ENCODE assay signal across 8 cellular contexts in the genomic region with DNA sequence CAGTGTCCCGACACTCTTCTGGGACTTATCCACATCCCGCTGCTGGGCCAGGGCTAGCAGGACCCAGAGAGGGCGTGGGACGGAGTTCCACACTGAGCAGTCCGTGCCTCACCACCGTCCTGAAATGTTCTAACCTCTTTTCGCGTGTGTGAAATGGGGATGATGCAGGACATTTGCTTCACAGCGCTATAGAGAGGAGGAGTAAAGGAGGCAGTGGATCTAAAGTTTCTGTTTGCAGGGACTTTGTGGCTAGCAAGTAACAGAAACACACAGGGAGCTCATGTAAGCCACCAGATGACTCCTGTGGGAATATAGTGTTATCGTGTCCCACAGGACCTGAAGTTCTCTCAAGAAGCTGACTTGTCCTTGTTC. TPM values are rescaled to one million over a fixed set of nuclear protein-coding genes. Genes with fewer than 3 reads are reported as not detected.
DNase-seq lines count a peak whose midpoint lies in the region; ATAC-seq, FAIRE-seq and TF ChIP-seq lines count a peak whose summit lies in the region.

No MANE protein-coding gene starts in this region.

- peak overlapping the region; percentile 83 for H3K27ac Mint-ChIP-seq in CD4-positive, alpha-beta T cell

- ATAC-seq in CD4-positive, alpha-beta T cell (ENCODE audit: poor library complexity) = peak; percentile 12
- ATAC-seq in GM12878 (peak; percentile 56), HG02623 (IDR thresholded peaks at IDR 0.05; ENCODE audit: unreplicated experiment) (no peak), HG03378 (IDR thresholded peaks at IDR 0.05; ENCODE audit: unreplicated experiment) (no peak), GM21526 (IDR thresholded peaks at IDR 0.05; ENCODE audit: low FRiP score, unreplicated experiment) (no peak)

- SMC1A ChIA-PET in GM12878 (lab: Charles Lee; ENCODE audit: uncharacterized antibody, unreplicated experiment) = interaction anchor here (1.1 to 2.2 kb wide), 2 partner anchors 10 to 13 kb away, joined by 3 to 10 read pairs; no protein-coding TSS in a partner anchor

- H3K4me3 Mint-ChIP-seq in CD4-positive, alpha-beta T cell = peak overlapping the region; percentile 96

- no peaks in the 10 kb centered on the region for H4K20me1 ChIP-seq in GM12878 (ENCODE audit: control insufficient read depth, insufficient read depth)

- H3K27me3 ChIP-seq in CD4-positive, alpha-beta T cell (ENCODE audit: control insufficient read depth, insufficient read depth, low read length) = no peaks in the 10 kb centered on the region
- no peaks in the 10 kb centered on the region for H3K27me3 ChIP-seq in GM12878 (replicated peaks in 1 of 2; ENCODE audit: control insufficient read depth in 2 of 2, insufficient read depth in 2 of 2, low read length in 1 of 2)
- no peaks in the 10 kb centered on the region for H3K27me3 ChIP-seq in subcutaneous abdominal adipose tissue (ENCODE audit: control insufficient read depth in 5 of 5, insufficient read depth in 4 of 5, low read length in 5 of 5)

- TF ChIP-seq CTCF in CD4-positive, alpha-beta T cell (IDR thresholded peaks at IDR 0.05) = no peak
- no peak for TF ChIP-seq CTCF in GM12878 (IDR thresholded peaks at IDR 0.05 in 2 of 3, conservative IDR thresholded peaks at IDR 0.05 in 1 of 3; ENCODE audit: control insufficient read depth in 2 of 3, extremely low read depth in 1 of 3, insufficient read depth in 1 of 3, low read depth in 3 of 3, low read length in 3 of 3)

- 0 out of 4 replicates have a peak, but pooled peaks cover 0 to 3% of the 10 kb centered on the region in 2 experiments for H3K36me3 ChIP-seq in GM12878 (ENCODE audit: control insufficient read depth in 2 of 2, insufficient read depth in 2 of 2, low read length in 1 of 2)
- peaks cover 0 to 14% (median 12%) of the 10 kb centered on the region in 5 donors for H3K36me3 ChIP-seq in subcutaneous abdominal adipose tissue (ENCODE audit: control insufficient read depth in 5 of 5, insufficient read depth in 5 of 5, low read length in 5 of 5)

- POLR2A ChIA-PET in CD4-positive, alpha-beta T cell (lab: Charles Lee) = interaction anchor here (0.8 to 3.2 kb wide), 6 partner anchors 13 to 157 kb away, joined by 3 to 23 read pairs (median 3); no protein-coding TSS in a partner anchor
- POLR2A ChIA-PET in GM12878 (lab: Charles Lee) = interaction anchor here (1.0 kb wide), 1 partner anchor 13 kb away, joined by 11 read pairs; no protein-coding TSS in a partner anchor

- peak overlapping the region; percentile 99 for H3K4me2 ChIP-seq in GM12878 (ENCODE audit: control insufficient read depth, insufficient read depth)

- H3K4me3 ChIP-seq in Jurkat, Clone E6-1 (ENCODE audit: low read length) = peak overlapping the region; percentile 78
- peak overlapping the region; percentile 100 for H3K4me3 ChIP-seq in GM12878
- peak overlapping the region; percentile 87 to 99 (median 96) for H3K4me3 ChIP-seq in subcutaneous abdominal adipose tissue (ENCODE audit: low read depth in 1 of 5, low read length in 5 of 5)

- no peak for TF ChIP-seq RAD21 in GM12878 (IDR thresholded peaks at IDR 0.05; ENCODE audit: insufficient read depth, low read depth, low read length)

- H3K27me3 Mint-ChIP-seq in CD4-positive, alpha-beta T cell = no peaks in the 10 kb centered on the region

- H3K4me1 ChIP-seq in GM12878 (ENCODE audit: control insufficient read depth, insufficient read depth, low read length) (peaks cover 7% of the 10 kb centered on the region), subcutaneous abdominal adipose tissue (ENCODE audit: control insufficient read depth in 5 of 5, insufficient read depth in 5 of 5, low read length in 5 of 5) (peaks cover 7 to 22% (median 19%) of the 10 kb centered on the region in 5 donors)

- TF ChIP-seq EP300 in GM12878 (IDR thresholded peaks at IDR 0.05; ENCODE audit: borderline replicate concordance in 1 of 2, control insufficient read depth in 1 of 2, low read depth in 2 of 2, low read length in 2 of 2) = no peak

- no TSS peak for BruUV-seq in GM12878 (replicated peaks; lab: Mats Ljungman, UMichigan)

- 0% methylated on average over 10 of the region's 10 CpGs for WGBS in GM12878 (ENCODE audit: insufficient coverage, insufficient replicate concordance, low lambda C conversion rate, missing lambda C conversion rate)

- CTCF ChIA-PET in CD4-positive, alpha-beta T cell (lab: Charles Lee) = interaction anchor here (0.5 to 1.5 kb wide), 2 partner anchors 9 to 42 kb away, joined by 3 to 4 read pairs; no protein-coding TSS in a partner anchor
- CTCF ChIA-PET in GM12878 (lab: Yijun Ruan, JAX) = interaction anchor here (0.8 to 4.0 kb wide), 5 partner anchors 8 to 156 kb away, joined by 3 to 19 read pairs (median 3); no protein-coding TSS in a partner anchor

- intact Hi-C loops in CD4-positive, alpha-beta T cell (cut with DNase I, micrococcal nuclease) = loop anchor here (5.0 to 10.0 kb wide), 5 partner anchors 93 to 197 kb away; partner anchors contain the start of genes DNAAF9 (in 1 of the 2), GNRH2 (in 1 of the 2), MRPS26 (in 1 of the 2) and OXT (in 1 of the 2)
- intact Hi-C loops in GM12878 (cut with micrococcal nuclease; ENCODE audit: unreplicated experiment) = loop anchor here (10.0 kb wide), 1 partner anchor 165 kb away; the partner anchor contains the start of genes GNRH2 and MRPS26

- H3K9me3 ChIP-seq in CD4-positive, alpha-beta T cell (ENCODE audit: control insufficient read depth, low read length) = no peaks in the 10 kb centered on the region
- H3K9me3 ChIP-seq in GM12878 (replicated peaks; ENCODE audit: control insufficient read depth, insufficient read depth, low read length) = no peaks in the 10 kb centered on the region
- no peaks in the 10 kb centered on the region for H3K9me3 ChIP-seq in subcutaneous abdominal adipose tissue (ENCODE audit: control insufficient read depth in 5 of 5, low read length in 5 of 5)

- FAIRE-seq in GM12878 (lab: Jason Lieb, UNC) = peak; percentile 27

- RAD21 ChIA-PET in GM12878 (lab: Charles Lee; ENCODE audit: unreplicated experiment) = interaction anchor here (1.1 kb wide), 1 partner anchor 52 kb away, joined by 3 read pairs; no protein-coding TSS in a partner anchor

- H3K27ac ChIP-seq in CD4-positive, alpha-beta T cell (ENCODE audit: low read depth, low read length) = peak overlapping the region; percentile 73
- H3K27ac ChIP-seq in GM12878 (ENCODE audit: control insufficient read depth, insufficient read depth) = peak overlapping the region; percentile 94
- H3K27ac ChIP-seq in subcutaneous abdominal adipose tissue (ENCODE audit: low read depth, low read length) = peak overlapping the region; percentile 79

- H3K36me3 Mint-ChIP-seq in CD4-positive, alpha-beta T cell (ENCODE audit: low read depth) = peaks cover 35% of the 10 kb centered on the region

- TF ChIP-seq POLR2A in GM12878 (IDR thresholded peaks at IDR 0.05; ENCODE audit: low read depth, low read length) = no peak

- H3K9ac ChIP-seq in GM12878 (ENCODE audit: control insufficient read depth, insufficient read depth, low read length) = peak overlapping the region; percentile 97
- peak overlapping the region; percentile 63 to 96 (median 83) for H3K9ac ChIP-seq in subcutaneous abdominal adipose tissue (ENCODE audit: low read length in 5 of 5)

- no peak for DNase-seq in CD4-positive, alpha-beta T cell
- DNase-seq in Jurkat, Clone E6-1 (ENCODE audit: low read depth, low spot score) = no peak
- DNase-seq in GM12878 (ENCODE audit: low read depth, low spot score) = no peak
- peak; percentile 17 for DNase-seq in kidney tubule cell (ENCODE audit: low spot score)

- H3K79me2 ChIP-seq in GM12878 (ENCODE audit: control insufficient read depth, insufficient read depth, low read length) = peaks cover 32% of the 10 kb centered on the region

- peak overlapping the region; percentile 96 for H2AFZ ChIP-seq in GM12878 (ENCODE audit: control insufficient read depth, low read depth, low read length)

- H3K4me1 Mint-ChIP-seq in CD4-positive, alpha-beta T cell (ENCODE audit: low read depth) = peaks cover 26% of the 10 kb centered on the region

- in situ Hi-C loops in GM12878 (cut with MboI) = no loop called here

- no peaks in the 10 kb centered on the region for H3K9me3 Mint-ChIP-seq in CD4-positive, alpha-beta T cell

RNA-seq across cellular contexts. Expression of gene ITPA, which starts 0.6 kb away (rescaled TPM):
- 10 to 100 TPM; 17.8 to 19.5 TPM for total RNA-seq in CD4-positive, alpha-beta T cell
- polyA plus RNA-seq in Jurkat, Clone E6-1 (2012; ENCODE audit: insufficient read depth, insufficient read length) = 83.0 TPM
- total RNA-seq in GM12878 (2013; cell fraction: nucleolus; rRNA removed) = 19.1 and 22.1 TPM in 2 replicates
- total RNA-seq in GM12878 (2014; rRNA removed) (79.8 and 91.8 TPM in 2 replicates), GM12878 (2014; rRNA removed; fragmentation: Illumina TruSeq; extraction: Trizol) (46.5 and 48.4 TPM in 2 replicates), GM12878 (2021) (78.7 and 86.1 TPM in 2 replicates)
- 25.0 TPM for polyA plus RNA-seq in GM12878 (2011; ENCODE audit: low read depth)
- polyA plus RNA-seq in GM12878 (2011; rRNA removed) (29.1 and 38.5 TPM in 2 replicates), GM12878 (2014; fragmentation: Illumina TruSeq; extraction: Trizol) (30.8 and 44.4 TPM in 2 replicates), GM12878 (2014; fragmentation: Nextera tagmentation; extraction: Ambion mirVana) (10 to 100 TPM in 1 of 2 experiments, 1 to 10 TPM in 1; 5.5 to 30.2 TPM), GM12878 (2014; rRNA removed) (91.2 and 103 TPM in 2 replicates), GM12878 (2016; fragmentation: Nextera tagmentation; extraction: Ambion mirVana) (100 to 1,000 TPM; 112 to 124 TPM)
- 54.5 and 77.0 TPM in 2 replicates for polyA plus RNA-seq in GM12878 (2011; cell fraction: cytosol; rRNA removed)
- polyA plus RNA-seq in GM12878 (2011; cell fraction: nucleus; rRNA removed) = 44.6 and 49.7 TPM in 2 replicates
- polyA plus RNA-seq in GM12878 (2012) = 43.1 and 47.7 TPM in 2 replicates
- polyA minus RNA-seq in GM12878 (2011; rRNA and poly(A)+ RNA removed) = 8.0 and 22.7 TPM in 2 replicates
- polyA minus RNA-seq in GM12878 (2011; cell fraction: cytosol; rRNA and poly(A)+ RNA removed) = 6.1 and 6.5 TPM in 2 replicates
- polyA minus RNA-seq in GM12878 (2011; cell fraction: nucleus; rRNA and poly(A)+ RNA removed) = 3.1 and 7.1 TPM in 2 replicates

RNA-seq across cellular contexts. Expression of gene DDRGK1, which starts 5.5 kb away (rescaled TPM):
- 10 to 100 TPM; 40.7 to 43.4 TPM for total RNA-seq in CD4-positive, alpha-beta T cell
- 55.0 TPM for polyA plus RNA-seq in Jurkat, Clone E6-1 (2012; ENCODE audit: insufficient read depth, insufficient read length)
- total RNA-seq in GM12878 (2013; cell fraction: nucleolus; rRNA removed) = 81.6 and 86.8 TPM in 2 replicates
- total RNA-seq in GM12878 (2014; rRNA removed) (38.7 and 41.1 TPM in 2 replicates), GM12878 (2014; rRNA removed; fragmentation: Illumina TruSeq; extraction: Trizol) (28.3 and 31.2 TPM in 2 replicates), GM12878 (2021) (40.2 and 55.2 TPM in 2 replicates)
- polyA plus RNA-seq in GM12878 (2011; ENCODE audit: low read depth) = 25.0 TPM
- polyA plus RNA-seq in GM12878 (2011; rRNA removed) (27.8 and 40.7 TPM in 2 replicates), GM12878 (2014; fragmentation: Illumina TruSeq; extraction: Trizol) (9.5 and 21.0 TPM in 2 replicates), GM12878 (2014; fragmentation: Nextera tagmentation; extraction: Ambion mirVana) (1 to 10 TPM; 4.0 to 8.9 TPM), GM12878 (2014; rRNA removed) (40.8 and 45.0 TPM in 2 replicates), GM12878 (2016; fragmentation: Nextera tagmentation; extraction: Ambion mirVana) (10 to 100 TPM; 42.0 to 49.5 TPM)
- polyA plus RNA-seq in GM12878 (2011; cell fraction: cytosol; rRNA removed) = 40.9 and 41.6 TPM in 2 replicates
- polyA plus RNA-seq in GM12878 (2011; cell fraction: nucleus; rRNA removed) = 77.0 and 80.1 TPM in 2 replicates
- 34.0 and 39.2 TPM in 2 replicates for polyA plus RNA-seq in GM12878 (2012)
- 14.2 and 17.7 TPM in 2 replicates for polyA minus RNA-seq in GM12878 (2011; rRNA and poly(A)+ RNA removed)
- polyA minus RNA-seq in GM12878 (2011; cell fraction: cytosol; rRNA and poly(A)+ RNA removed) = 10.0 and 19.3 TPM in 2 replicates
- 10.9 and 14.4 TPM in 2 replicates for polyA minus RNA-seq in GM12878 (2011; cell fraction: nucleus; rRNA and poly(A)+ RNA removed)

RNA-seq across cellular contexts. Expression of gene SLC4A11, which starts 29.1 kb away (rescaled TPM):
- total RNA-seq in CD4-positive, alpha-beta T cell = under 1 TPM; 0.08 to 0.60 TPM
- 23.0 TPM for polyA plus RNA-seq in Jurkat, Clone E6-1 (2012; ENCODE audit: insufficient read depth, insufficient read length)
- 0.98 and 1.8 TPM in 2 replicates for total RNA-seq in GM12878 (2013; cell fraction: nucleolus; rRNA removed)
- 0.76 and 1.6 TPM in 2 replicates for total RNA-seq in GM12878 (2014; rRNA removed)
- total RNA-seq in GM12878 (2014; rRNA removed; fragmentation: Illumina TruSeq; extraction: Trizol) = 0.28 and 0.40 TPM in 2 replicates
- total RNA-seq in GM12878 (2021) = 1.9 and 2.3 TPM in 2 replicates
- 0.13 TPM for polyA plus RNA-seq in GM12878 (2011; ENCODE audit: low read depth)
- 0.07 TPM in 1 of 2 replicates, not detected in the other for polyA plus RNA-seq in GM12878 (2011; rRNA removed)
- polyA plus RNA-seq in GM12878 (2011; cell fraction: cytosol; rRNA removed) = 0.08 and 0.09 TPM in 2 replicates
- polyA plus RNA-seq in GM12878 (2011; cell fraction: nucleus; rRNA removed) = 0.78 and 0.94 TPM in 2 replicates
- polyA plus RNA-seq in GM12878 (2012) = 0.46 TPM in 2 replicates
- 0.10 and 0.78 TPM in 2 replicates for polyA plus RNA-seq in GM12878 (2014; fragmentation: Illumina TruSeq; extraction: Trizol)
- polyA plus RNA-seq in GM12878 (2014; fragmentation: Nextera tagmentation; extraction: Ambion mirVana) = under 1 TPM; 0.15 to 0.18 TPM
- polyA plus RNA-seq in GM12878 (2014; rRNA removed) = 1.5 and 2.0 TPM in 2 replicates
- polyA plus RNA-seq in GM12878 (2016; fragmentation: Nextera tagmentation; extraction: Ambion mirVana) = 1 to 10 TPM; 1.5 to 1.9 TPM
- polyA minus RNA-seq in GM12878 (2011; rRNA and poly(A)+ RNA removed) = not detected in 2 replicates
- not detected in 2 replicates for polyA minus RNA-seq in GM12878 (2011; cell fraction: cytosol; rRNA and poly(A)+ RNA removed)
- 0.12 and 0.38 TPM in 2 replicates for polyA minus RNA-seq in GM12878 (2011; cell fraction: nucleus; rRNA and poly(A)+ RNA removed)

RNA-seq across cellular contexts. Expression of gene LZTS3, which starts 36.6 kb away (rescaled TPM):
- 10 to 100 TPM; 22.2 to 22.4 TPM for total RNA-seq in CD4-positive, alpha-beta T cell
- 2.5 TPM for polyA plus RNA-seq in Jurkat, Clone E6-1 (2012; ENCODE audit: insufficient read depth, insufficient read length)
- total RNA-seq in GM12878 (2013; cell fraction: nucleolus; rRNA removed) = 4.6 and 5.1 TPM in 2 replicates
- 0.33 and 0.56 TPM in 2 replicates for total RNA-seq in GM12878 (2014; rRNA removed)
- total RNA-seq in GM12878 (2014; rRNA removed; fragmentation: Illumina TruSeq; extraction: Trizol) = 0.18 TPM in 2 replicates
- 0.44 and 0.48 TPM in 2 replicates for total RNA-seq in GM12878 (2021)
- polyA plus RNA-seq in GM12878 (2011; ENCODE audit: low read depth) = 0.68 TPM
- 0.37 and 0.64 TPM in 2 replicates for polyA plus RNA-seq in GM12878 (2011; rRNA removed)
- polyA plus RNA-seq in GM12878 (2011; cell fraction: cytosol; rRNA removed) = 0.90 and 0.95 TPM in 2 replicates
- 3.2 and 3.5 TPM in 2 replicates for polyA plus RNA-seq in GM12878 (2011; cell fraction: nucleus; rRNA removed)
- 1.4 and 1.7 TPM in 2 replicates for polyA plus RNA-seq in GM12878 (2012)
- 0.08 and 0.26 TPM in 2 replicates for polyA plus RNA-seq in GM12878 (2014; fragmentation: Illumina TruSeq; extraction: Trizol)
- under 1 TPM; 0.03 to 0.04 TPM for polyA plus RNA-seq in GM12878 (2014; fragmentation: Nextera tagmentation; extraction: Ambion mirVana)
- polyA plus RNA-seq in GM12878 (2014; rRNA removed) = 0.48 and 0.90 TPM in 2 replicates
- polyA plus RNA-seq in GM12878 (2016; fragmentation: Nextera tagmentation; extraction: Ambion mirVana) = under 1 TPM; 0.08 to 0.11 TPM
- polyA minus RNA-seq in GM12878 (2011; rRNA and poly(A)+ RNA removed) = 0.51 and 1.3 TPM in 2 replicates
- not detected in 2 replicates for polyA minus RNA-seq in GM12878 (2011; cell fraction: cytosol; rRNA and poly(A)+ RNA removed)
- 0.36 and 0.67 TPM in 2 replicates for polyA minus RNA-seq in GM12878 (2011; cell fraction: nucleus; rRNA and poly(A)+ RNA removed)

RNA-seq across cellular contexts. Expression of gene FASTKD5, which starts 50.3 kb away (rescaled TPM):
- 10 to 100 TPM; 37.9 to 38.7 TPM for total RNA-seq in CD4-positive, alpha-beta T cell
- 18.1 TPM for polyA plus RNA-seq in Jurkat, Clone E6-1 (2012; ENCODE audit: insufficient read depth, insufficient read length)
- 28.4 and 29.8 TPM in 2 replicates for total RNA-seq in GM12878 (2013; cell fraction: nucleolus; rRNA removed)
- 29.8 and 30.4 TPM in 2 replicates for total RNA-seq in GM12878 (2014; rRNA removed)
- total RNA-seq in GM12878 (2014; rRNA removed; fragmentation: Illumina TruSeq; extraction: Trizol) = 27.0 and 30.0 TPM in 2 replicates
- 23.7 and 25.5 TPM in 2 replicates for total RNA-seq in GM12878 (2021)
- 17.5 TPM for polyA plus RNA-seq in GM12878 (2011; ENCODE audit: low read depth)
- 33.7 and 34.7 TPM in 2 replicates for polyA plus RNA-seq in GM12878 (2011; rRNA removed)
- 19.8 and 23.6 TPM in 2 replicates for polyA plus RNA-seq in GM12878 (2011; cell fraction: cytosol; rRNA removed)
- 21.2 and 22.2 TPM in 2 replicates for polyA plus RNA-seq in GM12878 (2011; cell fraction: nucleus; rRNA removed)
- polyA plus RNA-seq in GM12878 (2012) = 15.4 and 16.5 TPM in 2 replicates
- polyA plus RNA-seq in GM12878 (2014; fragmentation: Illumina TruSeq; extraction: Trizol) = 30.0 and 31.4 TPM in 2 replicates
- 10 to 100 TPM; 23.3 to 38.5 TPM for polyA plus RNA-seq in GM12878 (2014; fragmentation: Nextera tagmentation; extraction: Ambion mirVana)
- polyA plus RNA-seq in GM12878 (2014; rRNA removed) = 24.0 and 28.0 TPM in 2 replicates
- 10 to 100 TPM; 39.0 to 41.0 TPM for polyA plus RNA-seq in GM12878 (2016; fragmentation: Nextera tagmentation; extraction: Ambion mirVana)
- polyA minus RNA-seq in GM12878 (2011; rRNA and poly(A)+ RNA removed) = 32.0 and 33.2 TPM in 2 replicates
- polyA minus RNA-seq in GM12878 (2011; cell fraction: cytosol; rRNA and poly(A)+ RNA removed) = 9.6 and 13.2 TPM in 2 replicates
- polyA minus RNA-seq in GM12878 (2011; cell fraction: nucleus; rRNA and poly(A)+ RNA removed) = 10.4 and 14.2 TPM in 2 replicates

Comparison
In these comparisons a context has a peak if more than half of its experiments do, and no peak if none do; other contexts are left out.
1. ATAC-seq: peak in CD4-positive, alpha-beta T cell (single experiment) and GM12878 (single experiment); none in HG02623 (single experiment), HG03378 (single experiment) and GM21526 (single experiment).
2. Peak in every context shown above with its lines, with median percentiles within 50 percentile points of each other: H3K27ac ChIP-seq and H3K4me3 ChIP-seq.